13 cellular contexts compared by ENCODE assay signal in the genomic region with DNA sequence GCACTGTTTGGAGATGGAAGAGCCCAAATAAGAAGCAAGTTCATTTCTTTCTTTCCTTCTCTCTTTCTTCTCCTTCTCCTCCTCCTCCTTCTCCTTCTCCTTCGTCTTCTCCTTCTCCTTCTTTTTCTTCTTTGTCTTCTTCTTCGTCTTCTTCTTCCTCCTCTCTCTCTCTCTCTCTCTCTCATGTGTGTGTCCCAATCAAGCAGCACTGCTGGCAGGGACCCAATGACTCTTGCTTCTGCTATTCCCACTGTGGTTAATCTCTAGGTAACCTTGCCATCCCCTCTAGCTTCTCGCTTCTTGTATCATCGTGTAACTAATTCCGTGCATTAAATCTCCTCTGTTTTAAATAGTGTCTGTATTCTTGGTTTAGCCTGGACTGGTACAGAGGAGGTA. TPM values are rescaled to one million over a fixed set of nuclear protein-coding genes. Genes with fewer than 3 reads are reported as not detected.
DNase-seq lines count a peak whose midpoint lies in the region; ATAC-seq and TF ChIP-seq lines count a peak whose summit lies in the region.
"Had no signal": no experiment of that assay in that cellular context is flagged by ENCODE, and none has a peak within 500 bp of the region (broad histone marks: within the 10 kb centered on the region; RNA-seq: fewer than 3 reads in every experiment).

No MANE protein-coding gene starts in this region.

- no peaks in the 10 kb centered on the region for H4K20me1 ChIP-seq in fibroblast of lung (ENCODE audit: control insufficient read depth, extremely low read depth, insufficient read depth, low read length)

- peak; percentile 97 for DNase-seq in EL
- DNase-seq in RPMI7951 (ENCODE audit: low read depth), result peak; percentile 98
- DNase-seq in fibroblast of lung (ENCODE audit: low read depth in 2 of 2), result peak; percentile 92 to 98
- DNase-seq in sigmoid colon, result peak; percentile 77
- no peak for DNase-seq in NCI-H2081 treated with DMSO at 0.1 percent for 48 hours (lab: John Stamatoyannopoulos, UW)
- DNase-seq: activated CD4-positive, alpha-beta T cell treated with anti-CD3 and anti-CD28 coated beads for 36 hours; glutamatergic neuron; NCI-H1105 had no signal

- TF ChIP-seq POLR2A in sigmoid colon (IDR thresholded peaks at IDR 0.05), result no peak

- H3K9ac ChIP-seq in fibroblast of lung (ENCODE audit: insufficient read depth, low read length), result no peak overlapping the region

- no peak overlapping the region for H3K27ac ChIP-seq in fibroblast of lung (ENCODE audit: insufficient read depth, low read length)
- H3K27ac ChIP-seq in sigmoid colon, result peak overlapping the region in 2 of 4 donors; percentile 13 to 57
- H3K27ac ChIP-seq: PC-9 had no signal

- H3K9me3 ChIP-seq in fibroblast of lung (ENCODE audit: control insufficient read depth, insufficient read depth, low read depth, low read length), result no peaks in the 10 kb centered on the region
- H3K9me3 ChIP-seq in sigmoid colon, result no peaks in the 10 kb centered on the region
- H3K9me3 ChIP-seq: uterus had no signal

- peaks cover 12% of the 10 kb centered on the region for H3K4me1 ChIP-seq in fibroblast of lung (ENCODE audit: control insufficient read depth, extremely low read depth, insufficient read depth, low read length)
- H3K4me1 ChIP-seq in sigmoid colon, result peaks cover 0 to 14% (median 0%) of the 10 kb centered on the region in 4 donors
- H3K4me1 ChIP-seq: uterus had no signal

- no peak for ATAC-seq in GM18519 (IDR thresholded peaks at IDR 0.05; ENCODE audit: low FRiP score, unreplicated experiment)
- ATAC-seq in HG03196 (IDR thresholded peaks at IDR 0.05; ENCODE audit: unreplicated experiment), result no peak
- ATAC-seq in HG03520 (IDR thresholded peaks at IDR 0.05; ENCODE audit: unreplicated experiment), result no peak
- ATAC-seq: activated CD4-positive, alpha-beta T cell treated with anti-CD3 and anti-CD28 coated beads for 36 hours had no signal

- H2AFZ ChIP-seq in fibroblast of lung (ENCODE audit: low read length), result no peak overlapping the region
- H2AFZ ChIP-seq: PC-9 had no signal

- TF ChIP-seq EP300 in sigmoid colon (IDR thresholded peaks at IDR 0.05), result no peak

- H3K36me3 ChIP-seq in fibroblast of lung (ENCODE audit: control insufficient read depth, insufficient read depth, low read length) (no peaks in the 10 kb centered on the region), sigmoid colon (no peaks in the 10 kb centered on the region)
- H3K36me3 ChIP-seq: uterus had no signal

- 66 to 77% methylated on average over 5 of the region's 5 CpGs for WGBS in sigmoid colon, 2 donors

- H3K4me2 ChIP-seq in fibroblast of lung (ENCODE audit: extremely low read depth, insufficient read depth, low read length), result peak overlapping the region; percentile 11
- H3K4me2 ChIP-seq: PC-9 had no signal

- H3K4me3 ChIP-seq in fibroblast of lung (replicated peaks in 1 of 4; ENCODE audit: control extremely low read depth in 1 of 4, insufficient read depth in 1 of 4, low read depth in 3 of 4, low read length in 4 of 4) (no peak overlapping the region), sigmoid colon (no peak overlapping the region)
- H3K4me3 ChIP-seq: PC-9, uterus had no signal

- TF ChIP-seq CTCF in fibroblast of lung (conservative IDR thresholded peaks at IDR 0.05 in 1 of 2, IDR thresholded peaks at IDR 0.05 in 1 of 2; ENCODE audit: low read depth in 1 of 2, low read length in 2 of 2), result no peak
- no peak for TF ChIP-seq CTCF in sigmoid colon (IDR thresholded peaks at IDR 0.05)

- no peaks in the 10 kb centered on the region for H3K79me2 ChIP-seq in fibroblast of lung (ENCODE audit: control insufficient read depth, insufficient read depth, low read length)

- H3K27me3 ChIP-seq in fibroblast of lung (ENCODE audit: control insufficient read depth, insufficient read depth, low read length) (no peaks in the 10 kb centered on the region), sigmoid colon (no peaks in the 10 kb centered on the region)
- H3K27me3 ChIP-seq: uterus had no signal

- intact Hi-C loops in sigmoid colon (cut with DNase I), result no loop called here

RNA-seq across cellular contexts. Expression of a gene that starts 26.1 kb away (rescaled TPM):
- 27.0 and 32.3 TPM in 2 replicates for total RNA-seq in RPMI7951 (2014; rRNA removed; shearing (Covaris generic))
- total RNA-seq in fibroblast of lung (35.7 and 37.7 TPM in 2 replicates), sigmoid colon (10 to 100 TPM; 53.6 to 75.3 (median 67.2) TPM)
- polyA plus RNA-seq in fibroblast of lung (11.0 and 11.9 TPM in 2 replicates), sigmoid colon (10 to 100 TPM in 2 of 3 donors, 1 to 10 TPM in 1; 5.8 to 12.0 (median 10.1) TPM)
- polyA plus RNA-seq in fibroblast of lung (2012), result 8.6 and 11.3 TPM in 2 replicates
- 0.59 and 2.2 TPM in 2 replicates for polyA minus RNA-seq in fibroblast of lung (ENCODE audit: low replicate concordance)
